9 cellular contexts compared by ENCODE assay signal in genomic region chr6:108875161-108875555, GRCh38. TPM values are rescaled to one million over a fixed set of nuclear protein-coding genes. Genes with fewer than 3 reads are reported as not detected.
DNase-seq lines count a peak whose midpoint lies in the region; ATAC-seq and TF ChIP-seq lines count a peak whose summit lies in the region.
"Had no signal": no experiment of that assay in that cellular context is flagged by ENCODE, and none has a peak within 500 bp of the region (broad histone marks: within the 10 kb centered on the region; RNA-seq: fewer than 3 reads in every experiment).

No MANE protein-coding gene starts in this region.

- TF ChIP-seq CTCF in adrenal gland (IDR thresholded peaks at IDR 0.05) (no peak), tibial nerve (IDR thresholded peaks at IDR 0.05) (no peak)

- no peak for DNase-seq in activated T-cell treated with anti-CD3 and anti-CD28 coated beads, Interleukin-2, amount 50 U/mL, for 24 hours
- DNase-seq in activated T-cell treated with anti-CD3 and anti-CD28 coated beads for 4 hours (no peak), adrenal gland (no peak), tibial nerve (ENCODE audit: low spot score in 2 of 2) (no peak), dermis blood vessel endothelial cell (no peak)
- DNase-seq in stimulated activated CD4-positive, alpha-beta T cell treated with anti-CD3 and anti-CD28 coated beads, Interleukin-2, amount 100 ng/mL, for 24 hours, result no peak
- no peak for DNase-seq in stimulated activated CD4-positive, alpha-beta T cell treated with anti-CD3 and anti-CD28 coated beads, Interleukin-2, amount 100 ng/mL, for 48 hours
- DNase-seq: NCI-H2029 had no signal

- peak overlapping the region; percentile 93 for H3K27ac Mint-ChIP-seq in activated T-cell treated with anti-CD3 and anti-CD28 coated beads, Interleukin-2, amount 50 U/mL, for 24 hours

- peaks cover 37% of the 10 kb centered on the region for H3K36me3 Mint-ChIP-seq in activated T-cell treated with anti-CD3 and anti-CD28 coated beads, Interleukin-2, amount 50 U/mL, for 24 hours (ENCODE audit: low read depth)

- intact Hi-C loops in adrenal gland (cut with DNase I), result no loop called here

- H3K4me3 Mint-ChIP-seq in activated T-cell treated with anti-CD3 and anti-CD28 coated beads, Interleukin-2, amount 50 U/mL, for 24 hours, result peak overlapping the region; percentile 66

- H3K27ac ChIP-seq in adrenal gland (peak overlapping the region in 4 of 5 donors; percentile 48 to 93 (median 80)), tibial nerve (peak overlapping the region; percentile 32 to 92 (median 76))

- H3K36me3 ChIP-seq in adrenal gland (replicated peaks in 1 of 2) (no peaks in the 10 kb centered on the region), tibial nerve (peaks cover 0 to 18% (median 0%) of the 10 kb centered on the region in 3 donors)

- peaks cover 20 to 38% of the 10 kb centered on the region in 2 donors for H3K4me1 ChIP-seq in adrenal gland (replicated peaks in 1 of 2)
- peaks cover 0 to 58% (median 18%) of the 10 kb centered on the region in 4 donors for H3K4me1 ChIP-seq in tibial nerve

- peaks cover 49% of the 10 kb centered on the region for H3K4me1 Mint-ChIP-seq in activated T-cell treated with anti-CD3 and anti-CD28 coated beads, Interleukin-2, amount 50 U/mL, for 24 hours (ENCODE audit: low read depth)

- no peak for TF ChIP-seq EP300 in tibial nerve (IDR thresholded peaks at IDR 0.05)

- H3K4me3 ChIP-seq in adrenal gland (no peak overlapping the region), tibial nerve (no peak overlapping the region)

- TF ChIP-seq POLR2A in adrenal gland (IDR thresholded peaks at IDR 0.05) (no peak), tibial nerve (IDR thresholded peaks at IDR 0.05) (no peak)

- H3K27me3 Mint-ChIP-seq in activated T-cell treated with anti-CD3 and anti-CD28 coated beads, Interleukin-2, amount 50 U/mL, for 24 hours, result no peaks in the 10 kb centered on the region

- peaks cover 6% of the 10 kb centered on the region for H3K9me3 Mint-ChIP-seq in activated T-cell treated with anti-CD3 and anti-CD28 coated beads, Interleukin-2, amount 50 U/mL, for 24 hours

- H3K9me3 ChIP-seq in adrenal gland (replicated peaks in 1 of 3) (no peaks in the 10 kb centered on the region), tibial nerve (no peaks in the 10 kb centered on the region)

- peak; percentile 25 for ATAC-seq in HG03045 (IDR thresholded peaks at IDR 0.05; ENCODE audit: unreplicated experiment)

- H3K27me3 ChIP-seq in adrenal gland (no peaks in the 10 kb centered on the region), tibial nerve (no peaks in the 10 kb centered on the region)

RNA-seq across cellular contexts. Expression of gene ARMC2, which starts 26.9 kb away (rescaled TPM):
- total RNA-seq in adrenal gland, result 1 to 10 TPM; 2.1 to 7.8 (median 6.6) TPM
- polyA plus RNA-seq in adrenal gland, result 1 to 10 TPM; 4.0 to 6.5 (median 5.0) TPM
- total RNA-seq in tibial nerve, result 10 to 100 TPM in 1 of 4 donors, 1 to 10 TPM in 3; 3.1 to 11.1 (median 5.7) TPM
- total RNA-seq in dermis blood vessel endothelial cell, result 0.51 and 0.79 TPM in 2 replicates
